In genomic region chr10:36450385-36450784, GRCh38 we compare ENCODE assay signal across 1 cellular context.
TF ChIP-seq lines count a peak whose summit lies in the region.

No MANE protein-coding gene starts in this region.

TF ChIP-seq in endothelial cell of umbilical vein, 7 proteins besides CTCF, POLR2A, EP300 and RAD21:
- TF ChIP-seq JUN (IDR thresholded peaks at IDR 0.05; ENCODE audit: borderline replicate concordance, insufficient read depth, insufficient read length, low read depth) (no peak), FOS (IDR thresholded peaks at IDR 0.05; ENCODE audit: borderline replicate concordance, insufficient read depth, low read length) (no peak), GATA2 (IDR thresholded peaks at IDR 0.05; ENCODE audit: insufficient read depth, insufficient read length, low read depth, low read length) (no peak), EZH2 (IDR thresholded peaks at IDR 0.05; ENCODE audit: borderline replicate concordance, low read depth, low read length, severe bottlenecking) (no peak), MAX (IDR thresholded peaks at IDR 0.05; ENCODE audit: insufficient read depth, insufficient read length) (no peak), MYC (IDR thresholded peaks at IDR 0.05; ENCODE audit: low read depth, low read length) (no peak), POLR2AphosphoS5 (IDR thresholded peaks at IDR 0.05; ENCODE audit: insufficient read depth, low read depth, low read length) (no peak)
